ENCODE assay signal across 8 cellular contexts in the genomic region with DNA sequence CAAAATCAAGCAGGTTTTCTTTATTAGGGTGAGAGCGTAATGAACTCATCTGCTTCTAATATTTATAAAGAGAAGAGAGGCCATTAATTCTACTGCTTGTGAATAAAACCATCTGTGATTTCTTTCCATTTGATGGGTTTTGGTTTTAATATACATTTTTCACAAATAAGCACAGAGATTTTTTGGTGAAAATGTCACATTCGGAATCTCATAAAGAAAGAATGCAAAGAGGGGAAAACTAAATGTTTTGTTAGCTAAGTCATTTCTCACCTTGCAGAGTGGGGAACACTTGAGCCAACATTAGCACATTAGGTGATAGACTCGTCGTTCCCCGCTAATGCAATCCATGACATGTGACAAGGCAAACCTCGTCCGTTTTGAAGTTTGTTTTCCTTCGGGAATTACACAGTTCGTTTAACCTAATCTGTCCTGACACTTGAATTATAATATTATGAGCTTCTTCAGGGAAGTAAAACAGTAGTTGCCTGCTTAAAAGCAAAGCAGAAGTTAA.
DNase-seq lines count a peak whose midpoint lies in the region; ATAC-seq and TF ChIP-seq lines count a peak whose summit lies in the region.

No MANE protein-coding gene starts in this region.

- no peaks in the 10 kb centered on the region for H3K9me2 ChIP-seq in HCT116 (ENCODE audit: insufficient read depth)

- H3K9me3 Mint-ChIP-seq in CD14-positive monocyte (peaks cover 0 to 2% (median 0%) of the 10 kb centered on the region in 7 donors), MCF 10A (ENCODE audit: unreplicated experiment) (no peaks in the 10 kb centered on the region), nephron (no peaks in the 10 kb centered on the region)

- ATAC-seq in HCT116, result no peak
- ATAC-seq in HG03460 (IDR thresholded peaks at IDR 0.05; ENCODE audit: unreplicated experiment), result no peak

- H3K27ac Mint-ChIP-seq in CD14-positive monocyte (peak overlapping the region; percentile 85 to 96 (median 91)), MCF 10A (ENCODE audit: low read depth, unreplicated experiment) (no peak overlapping the region), nephron (peak overlapping the region in 1 of 3 experiments; percentile 21)

- peaks cover 44% of the 10 kb centered on the region for H3K4me1 Mint-ChIP-seq in CD14-positive monocyte
- peaks cover 19% of the 10 kb centered on the region for H3K4me1 Mint-ChIP-seq in MCF 10A (ENCODE audit: insufficient read depth, unreplicated experiment)
- H3K4me1 Mint-ChIP-seq in nephron, result peaks cover 58% of the 10 kb centered on the region

- H3K4me3 ChIP-seq in HCT116 (replicated peaks in 1 of 2; ENCODE audit: low read depth in 1 of 2, low read length in 2 of 2) (peak overlapping the region; percentile 44 to 53; a peak in 3 of 4 replicates), ascending aorta (peak overlapping the region in 1 of 2 donors; percentile 44)

- peak overlapping the region; percentile 80 for H3K4me2 ChIP-seq in HCT116 (ENCODE audit: low read length)

- peak overlapping the region; percentile 84 to 92 for H3K4me3 Mint-ChIP-seq in CD14-positive monocyte
- H3K4me3 Mint-ChIP-seq in MCF 10A (ENCODE audit: unreplicated experiment), result peak overlapping the region; percentile 77
- H3K4me3 Mint-ChIP-seq in nephron, result peak overlapping the region; percentile 38 to 56 (median 46)

- no peaks in the 10 kb centered on the region for H3K36me3 ChIP-seq in HCT116 (ENCODE audit: control insufficient read depth in 1 of 2, insufficient read depth in 2 of 2, low read length in 2 of 2)
- no peaks in the 10 kb centered on the region for H3K36me3 ChIP-seq in ascending aorta

- POLR2A ChIA-PET in HCT116 (lab: Charles Lee) (no interaction called here), MCF 10A (lab: Yijun Ruan, JAX) (interaction anchor here (0.7 to 2.0 kb wide), 6 partner anchors 15 to 557 kb away, joined by 3 to 5 read pairs (median 4); no protein-coding TSS in a partner anchor)

- no peak for TF ChIP-seq POLR2A in HCT116 (IDR thresholded peaks at IDR 0.05; ENCODE audit: borderline replicate concordance, extremely low read depth, insufficient read depth, insufficient read length)

- H3K9ac ChIP-seq in HCT116 (ENCODE audit: low read length), result no peak overlapping the region

- H3K27ac ChIP-seq in HCT116 (ENCODE audit: low read depth, low read length) (no peak overlapping the region), ascending aorta (no peak overlapping the region)

- DNase-seq in CD14-positive monocyte (ENCODE audit: low spot score) (no peak), HCT116 (ENCODE audit: low read depth, low spot score) (no peak), MCF 10A (ENCODE audit: unreplicated experiment) (no peak), ascending aorta (ENCODE audit: low spot score in 2 of 2) (no peak), iPS-NIHi7 (ENCODE audit: extremely low spot score) (no peak), GDM1 (lab: John Stamatoyannopoulos, UW) (no peak)

- no peaks in the 10 kb centered on the region for H3K9me3 ChIP-seq in HCT116 (ENCODE audit: control insufficient read depth in 1 of 2, insufficient read depth in 1 of 2, low read depth in 1 of 2, low read length in 2 of 2)
- no peaks in the 10 kb centered on the region for H3K9me3 ChIP-seq in ascending aorta

- no peak for TF ChIP-seq CTCF in CD14-positive monocyte (IDR thresholded peaks at IDR 0.05)
- no peak for TF ChIP-seq CTCF in HCT116 (IDR thresholded peaks at IDR 0.05 in 2 of 3, conservative IDR thresholded peaks at IDR 0.05 in 1 of 3; ENCODE audit: borderline replicate concordance in 1 of 3, insufficient read depth in 1 of 3, low read depth in 2 of 3, low read length in 2 of 3)
- no peak for TF ChIP-seq CTCF in MCF 10A (IDR thresholded peaks at IDR 0.05; ENCODE audit: unreplicated experiment)
- TF ChIP-seq CTCF in nephron (IDR thresholded peaks at IDR 0.05; ENCODE audit: unreplicated experiment in 3 of 3), result no peak
- TF ChIP-seq CTCF in ascending aorta (IDR thresholded peaks at IDR 0.05), result no peak

- H4K20me1 ChIP-seq in HCT116 (ENCODE audit: insufficient read depth), result no peaks in the 10 kb centered on the region

- no peaks in the 10 kb centered on the region for H3K27me3 Mint-ChIP-seq in CD14-positive monocyte (ENCODE audit: low read depth in 3 of 3)
- peaks cover 3% of the 10 kb centered on the region for H3K27me3 Mint-ChIP-seq in MCF 10A (ENCODE audit: insufficient read depth, unreplicated experiment)
- H3K27me3 Mint-ChIP-seq in nephron (ENCODE audit: low read depth), result peaks cover 91% of the 10 kb centered on the region

- BruUV-seq in HCT116 (replicated peaks; lab: Mats Ljungman, UMichigan) (no TSS peak), MCF 10A (replicated peaks; lab: Mats Ljungman, UMichigan) (no TSS peak)

- intact Hi-C loops in CD14-positive monocyte (cut with micrococcal nuclease), result loop anchor here in 1 of 2 donors (1.0 to 5.0 kb wide), 2 partner anchors 15 to 39 kb away; no protein-coding TSS in a partner anchor
- intact Hi-C loops in HCT116 (cut with micrococcal nuclease), result loop anchor here (5.0 kb wide), 1 partner anchor 39 kb away; no protein-coding TSS in a partner anchor
- intact Hi-C loops in MCF 10A (cut with micrococcal nuclease), result no loop called here
- intact Hi-C loops in ascending aorta (cut with DNase I), result no loop called here

- RAD21 ChIA-PET in HCT116 (lab: Charles Lee; ENCODE audit: low non-redundant PET in 1 of 2, low total read pairs in 2 of 2, uncharacterized antibody in 2 of 2, unreplicated experiment in 2 of 2), result no interaction called here

- peaks cover 14 to 21% of the 10 kb centered on the region in 2 experiments; a peak in 3 of 4 replicates for H3K4me1 ChIP-seq in HCT116 (ENCODE audit: control insufficient read depth in 1 of 2, insufficient read depth in 2 of 2, low read length in 2 of 2)
- peaks cover 0 to 7% of the 10 kb centered on the region in 2 donors for H3K4me1 ChIP-seq in ascending aorta

- no peaks in the 10 kb centered on the region for H3K36me3 Mint-ChIP-seq in CD14-positive monocyte
- no peaks in the 10 kb centered on the region for H3K36me3 Mint-ChIP-seq in MCF 10A (ENCODE audit: insufficient read depth, unreplicated experiment)
- H3K36me3 Mint-ChIP-seq in nephron (ENCODE audit: low read depth), result no peaks in the 10 kb centered on the region

- no peaks in the 10 kb centered on the region for H3K79me2 ChIP-seq in HCT116 (ENCODE audit: insufficient read depth, low read length)

- H3K27me3 ChIP-seq in HCT116 (ENCODE audit: insufficient read depth, low read length) (peaks cover 29% of the 10 kb centered on the region; the same call in 1 of the 2 replicates), ascending aorta (peaks cover 4% of the 10 kb centered on the region)

- H2AFZ ChIP-seq in HCT116 (ENCODE audit: low read depth, low read length, poor library complexity, severe bottlenecking), result no peak overlapping the region

- CTCF ChIA-PET in HCT116 (lab: Charles Lee), result interaction anchor here (1.2 to 1.7 kb wide), 3 partner anchors 37 to 264 kb away, joined by 3 to 5 read pairs (median 4); no protein-coding TSS in a partner anchor
- CTCF ChIA-PET in MCF 10A (lab: Yijun Ruan, JAX), result interaction anchor here (0.8 to 2.0 kb wide), 4 partner anchors 16 to 40 kb away, joined by 3 to 8 read pairs (median 5); no protein-coding TSS in a partner anchor

- no peak for TF ChIP-seq RAD21 in HCT116 (IDR thresholded peaks at IDR 0.05; ENCODE audit: low read depth)

TF ChIP-seq in HCT116, 20 proteins besides CTCF, POLR2A, EP300 and RAD21:
- TF ChIP-seq SP1 (IDR thresholded peaks at IDR 0.05; ENCODE audit: low read depth) (peak; percentile 13; the same call in 1 of the 2 replicates), CBX3 (IDR thresholded peaks at IDR 0.05; ENCODE audit: low read depth) (no peak)
- TF ChIP-seq, protein P1, sequence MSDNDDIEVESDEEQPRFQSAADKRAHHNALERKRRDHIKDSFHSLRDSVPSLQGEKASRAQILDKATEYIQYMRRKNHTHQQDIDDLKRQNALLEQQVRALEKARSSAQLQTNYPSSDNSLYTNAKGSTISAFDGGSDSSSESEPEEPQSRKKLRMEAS (IDR thresholded peaks at IDR 0.05), result 0 out of 2 replicates have a peak, but pooled peaks have one; percentile 19
